In genomic region chr15:68154923-68155559, GRCh38 we compare ENCODE assay signal across 8 cellular contexts. TPM values are rescaled to one million over a fixed set of nuclear protein-coding genes. Genes with fewer than 3 reads are reported as not detected.
A peak's percentile ranks its signal among the peaks of the same experiment; 100 is the strongest.
DNase-seq lines count a peak whose midpoint lies in the region; ATAC-seq, FAIRE-seq and TF ChIP-seq lines count a peak whose summit lies in the region.

No MANE protein-coding gene starts in this region.

- H3K27ac ChIP-seq in OCI-LY7 (ENCODE audit: low read depth, low read length, poor library complexity, severe bottlenecking) (peak overlapping the region; percentile 16), HepG2 (ENCODE audit: extremely low read length, insufficient read depth, low read length) (no peak overlapping the region), vagina (no peak overlapping the region)

- peaks cover 77% of the 10 kb centered on the region for H3K36me3 ChIP-seq in OCI-LY7 (ENCODE audit: insufficient read depth, low read length)
- H3K36me3 ChIP-seq in HepG2 (replicated peaks in 1 of 2; ENCODE audit: control insufficient read depth in 1 of 2, insufficient read depth in 2 of 2, low read length in 2 of 2): peaks cover 8 to 49% of the 10 kb centered on the region in 2 experiments
- H3K36me3 ChIP-seq in vagina: peaks cover 0 to 13% of the 10 kb centered on the region in 2 donors

- H3K79me2 ChIP-seq in OCI-LY7 (ENCODE audit: insufficient read depth, low read depth, low read length): peaks cover 3% of the 10 kb centered on the region; the same call in 1 of the 2 replicates
- H3K79me2 ChIP-seq in HepG2 (ENCODE audit: insufficient read depth, low read length): no peaks in the 10 kb centered on the region

- TF ChIP-seq RAD21 in HepG2 (CRISPR knock-in tag; IDR thresholded peaks at IDR 0.05): peak; percentile 68; the same call in 1 of the 2 replicates

- intact Hi-C loops in OCI-LY7 (cut with micrococcal nuclease; ENCODE audit: unreplicated experiment) (loop anchor here (1.0 to 2.0 kb wide), 4 partner anchors 56 to 315 kb away; partner anchors contain the start of genes PIAS1 and RNU6-1), HepG2 (cut with micrococcal nuclease; ENCODE audit: unreplicated experiment) (loop anchor here (1.0 to 10.0 kb wide), 3 partner anchors 100 to 314 kb away; partner anchors contain the start of genes PIAS1 and RNU6-1), vagina (cut with DNase I) (loop anchor here (10.0 kb wide), 1 partner anchor 290 kb away; no protein-coding TSS in a partner anchor)

- H3K4me2 ChIP-seq in OCI-LY7 (ENCODE audit: low read length) (no peak overlapping the region), HepG2 (ENCODE audit: low read depth, low read length) (no peak overlapping the region)

- in situ Hi-C loops in HepG2 (cut with HindIII; ENCODE audit: extremely low pct_ligation_motif_present, low pct_unique_long_range_greater_than_20kb): loop anchor here (5.0 kb wide), 1 partner anchor 298 kb away; no protein-coding TSS in a partner anchor

- no peak for DNase-seq in D721Med (ENCODE audit: insufficient read length, low spot score)
- DNase-seq in HFF-Myc (ENCODE audit: extremely low read depth, low read depth): peak; percentile 50
- DNase-seq in OCI-LY7 (ENCODE audit: low spot score): peak; percentile 72
- peak; percentile 47 for DNase-seq in dedifferentiated amniotic fluid mesenchymal stem cell (ENCODE audit: extremely low spot score)
- peak; percentile 53 for DNase-seq in HepG2 (ENCODE audit: low spot score)
- DNase-seq in vagina (ENCODE audit: extremely low spot score in 2 of 2): no peak
- DNase-seq in activated CD8-positive, alpha-beta memory T cell treated with anti-CD3 and anti-CD28 coated beads, Interleukin-2, amount 50 U/mL, for 48 hours: no peak

- POLR2A ChIA-PET in OCI-LY7 (lab: Charles Lee): interaction anchor here (0.8 to 1.0 kb wide), 2 partner anchors 9 to 50 kb away, joined by 3 to 4 read pairs; no protein-coding TSS in a partner anchor
- POLR2A ChIA-PET in HepG2 (lab: Yijun Ruan, JAX): interaction anchor here (0.7 to 1.1 kb wide), 3 partner anchors 101 to 301 kb away, joined by 3 to 5 read pairs (median 3); partner anchors contain the start of gene PIAS1

- peak; percentile 51 for FAIRE-seq in D721Med (lab: Jason Lieb, UNC)
- peak; percentile 84 for FAIRE-seq in HepG2 (lab: Jason Lieb, UNC)

- H3K4me3 ChIP-seq in HFF-Myc (replicated peaks; ENCODE audit: low read depth, low read length) (no peak overlapping the region), OCI-LY7 (ENCODE audit: low read depth, low read length, poor library complexity, severe bottlenecking) (no peak overlapping the region), HepG2 (replicated peaks in 1 of 3; ENCODE audit: insufficient read depth in 1 of 3, low read depth in 2 of 3, low read length in 3 of 3) (no peak overlapping the region), vagina (no peak overlapping the region)

- no peaks in the 10 kb centered on the region for H3K9me2 ChIP-seq in OCI-LY7 (ENCODE audit: insufficient read depth, low read length)

- ATAC-seq in HepG2: no peak
- no peak for ATAC-seq in GM18909 (IDR thresholded peaks at IDR 0.05; ENCODE audit: poor library complexity, unreplicated experiment)

- H3K27me3 ChIP-seq in HepG2 (ENCODE audit: control insufficient read depth in 1 of 2, insufficient read depth in 2 of 2, low read length in 2 of 2): no peaks in the 10 kb centered on the region
- no peaks in the 10 kb centered on the region for H3K27me3 ChIP-seq in vagina

- H3K9ac ChIP-seq in HepG2 (ENCODE audit: insufficient read depth, low read depth, low read length): no peak overlapping the region

- CTCF ChIA-PET in OCI-LY7 (lab: Charles Lee; ENCODE audit: unreplicated experiment) (interaction anchor here (1.1 kb wide), 1 partner anchor 291 kb away, joined by 5 read pairs; no protein-coding TSS in a partner anchor), HepG2 (lab: Yijun Ruan, JAX; ENCODE audit: low intra/inter-chr PET ratio, low total read pairs) (interaction anchor here (0.8 to 3.5 kb wide), 2 partner anchors 110 to 292 kb away, joined by 3 to 21 read pairs; no protein-coding TSS in a partner anchor)

- no TSS peak for BruUV-seq in OCI-LY7 (replicated peaks; lab: Mats Ljungman, UMichigan)
- no TSS peak for BruUV-seq in HepG2 (replicated peaks; lab: Mats Ljungman, UMichigan)

- H3K4me1 ChIP-seq in OCI-LY7 (ENCODE audit: insufficient read depth, low read length, poor library complexity, severe bottlenecking) (peaks cover 8% of the 10 kb centered on the region), HepG2 (ENCODE audit: insufficient read depth, low read length) (peaks cover 8% of the 10 kb centered on the region), vagina (peaks cover 10% of the 10 kb centered on the region)

- TF ChIP-seq CTCF in D721Med (IDR thresholded peaks at IDR 0.05; ENCODE audit: insufficient read depth, missing control alignments): peak; percentile 94
- TF ChIP-seq CTCF in HFF-Myc (IDR thresholded peaks at IDR 0.05; ENCODE audit: low read depth, low read length, missing control alignments): peak; percentile 65
- peak; percentile 96 for TF ChIP-seq CTCF in OCI-LY7 (conservative IDR thresholded peaks at IDR 0.05; ENCODE audit: low read length)
- TF ChIP-seq CTCF in HepG2 (CRISPR knock-in tag; IDR thresholded peaks at IDR 0.05): peak; percentile 74
- peak; percentile 13 to 62 (median 55) for TF ChIP-seq CTCF in vagina (IDR thresholded peaks at IDR 0.05)

- 75% methylated on average over 4 of the region's 4 CpGs for WGBS in HepG2 (ENCODE audit: low lambda C conversion rate)

- H3K9me3 ChIP-seq in OCI-LY7 (ENCODE audit: low read length) (no peaks in the 10 kb centered on the region), HepG2 (ENCODE audit: low read length) (no peaks in the 10 kb centered on the region), vagina (no peaks in the 10 kb centered on the region)

- TF ChIP-seq EP300 in HepG2 (IDR thresholded peaks at IDR 0.05; ENCODE audit: low read depth in 2 of 2, low read length in 2 of 2): no peak
- no peak for TF ChIP-seq EP300 in HepG2 (CRISPR knock-in tag; IDR thresholded peaks at IDR 0.05; ENCODE audit: borderline replicate concordance)

- TF ChIP-seq POLR2A in HepG2 (IDR thresholded peaks at IDR 0.05; ENCODE audit: insufficient read depth in 1 of 2, low read depth in 2 of 2, low read length in 2 of 2): no peak
- no peak for TF ChIP-seq POLR2A in vagina (IDR thresholded peaks at IDR 0.05)

- H4K20me1 ChIP-seq in OCI-LY7 (ENCODE audit: insufficient read depth, low read length) (no peaks in the 10 kb centered on the region), HepG2 (ENCODE audit: insufficient read depth, low read length) (no peaks in the 10 kb centered on the region)

- H2AFZ ChIP-seq in OCI-LY7 (ENCODE audit: low read length) (no peak overlapping the region), HepG2 (ENCODE audit: low read length) (no peak overlapping the region)

TF ChIP-seq in HepG2, 621 proteins besides CTCF, POLR2A, EP300 and RAD21 (continues in another document):
- no peak for TF ChIP-seq SATB2 (CRISPR knock-in tag; IDR thresholded peaks at IDR 0.05)
- TF ChIP-seq BHLHE40 (IDR thresholded peaks at IDR 0.05; ENCODE audit: low read length): no peak
- TF ChIP-seq MAFG (CRISPR knock-in tag; IDR thresholded peaks at IDR 0.05): no peak
- no peak for TF ChIP-seq PLRG1 (conservative IDR thresholded peaks at IDR 0.05)
- peak in 1 of 2 experiments; percentile 49; a peak in 1 of 4 replicates for TF ChIP-seq HMGXB4 (CRISPR knock-in tag; IDR thresholded peaks at IDR 0.05; ENCODE audit: borderline replicate concordance in 1 of 2, low read depth in 1 of 2)
- 0 out of 2 replicates have a peak, but pooled peaks have one; percentile 23 for TF ChIP-seq ZNF331 (CRISPR knock-in tag; IDR thresholded peaks at IDR 0.05)
- TF ChIP-seq ZNF7 (CRISPR knock-in tag; IDR thresholded peaks at IDR 0.05): no peak
- no peak for TF ChIP-seq MEIS1 (CRISPR knock-in tag; IDR thresholded peaks at IDR 0.05; ENCODE audit: borderline replicate concordance)

RNA-seq across cellular contexts. Expression of gene CALML4, which starts 50.1 kb away (rescaled TPM):
- total RNA-seq in OCI-LY7 (2014; rRNA removed; shearing (Covaris generic)): 28.7 and 52.8 TPM in 2 replicates
- 32.5 and 32.7 TPM in 2 replicates for total RNA-seq in OCI-LY7 (2022)
- total RNA-seq in HepG2 (2016; rRNA removed; fragmentation: Illumina TruSeq; extraction: Trizol): 6.5 and 8.7 TPM in 2 replicates
- 4.5 and 5.7 TPM in 2 replicates for total RNA-seq in HepG2 (2016; cell fraction: cytosol; rRNA removed; fragmentation: Illumina TruSeq; extraction: Trizol; ENCODE audit: low read depth)
- total RNA-seq in HepG2 (2016; cell fraction: insoluble cytoplasmic fraction; rRNA removed; fragmentation: Illumina TruSeq; extraction: Trizol): 7.8 and 8.1 TPM in 2 replicates
- total RNA-seq in HepG2 (2016; cell fraction: membrane; rRNA removed; fragmentation: Illumina TruSeq; extraction: Trizol): 6.1 and 7.2 TPM in 2 replicates
- total RNA-seq in HepG2 (2016; cell fraction: nucleus; rRNA removed; fragmentation: Illumina TruSeq; extraction: Trizol): 5.2 and 8.4 TPM in 2 replicates
- 3.1 and 3.6 TPM in 2 replicates for polyA plus RNA-seq in HepG2 (2011; rRNA removed)
- 1.9 TPM in 2 replicates for polyA plus RNA-seq in HepG2 (2011; cell fraction: cytosol; rRNA removed)
- 5.0 and 6.7 TPM in 2 replicates for polyA plus RNA-seq in HepG2 (2011; cell fraction: nucleus; rRNA removed)
- polyA plus RNA-seq in HepG2 (2012): 5.3 and 5.6 TPM in 2 replicates
- 10.2 and 15.8 TPM in 2 replicates for polyA plus RNA-seq in HepG2 (2016; cell fraction: cytosol; fragmentation: Illumina TruSeq; extraction: Trizol; ENCODE audit: low read depth)
- 13.4 and 15.5 TPM in 2 replicates for polyA plus RNA-seq in HepG2 (2016; cell fraction: insoluble cytoplasmic fraction; fragmentation: Illumina TruSeq; extraction: Trizol; ENCODE audit: low read depth)
- polyA plus RNA-seq in HepG2 (2016; cell fraction: membrane; fragmentation: Illumina TruSeq; extraction: Trizol; ENCODE audit: low read depth): 10.9 and 14.1 TPM in 2 replicates
- 27.8 and 31.7 TPM in 2 replicates for polyA plus RNA-seq in HepG2 (2016; cell fraction: nucleus; fragmentation: Illumina TruSeq; extraction: Trizol; ENCODE audit: insufficient read depth, low read depth)
- polyA minus RNA-seq in HepG2 (2011; rRNA and poly(A)+ RNA removed; ENCODE audit: low replicate concordance): 1.6 and 5.3 TPM in 2 replicates
- polyA minus RNA-seq in HepG2 (2011; cell fraction: cytosol; rRNA and poly(A)+ RNA removed): 0.20 and 0.62 TPM in 2 replicates
- polyA minus RNA-seq in HepG2 (2011; cell fraction: nucleus; rRNA and poly(A)+ RNA removed): 4.9 and 5.2 TPM in 2 replicates
- total RNA-seq in vagina: 6.1 TPM

Comparison
In these comparisons a context has a peak if more than half of its experiments do, and no peak if none do; other contexts are left out.
1. DNase-seq: peak in HFF-Myc (single experiment), OCI-LY7 (single experiment), dedifferentiated amniotic fluid mesenchymal stem cell (single experiment) and HepG2 (single experiment); none in D721Med (single experiment), vagina (0 of 2) and activated CD8-positive, alpha-beta memory T cell treated with anti-CD3 and anti-CD28 coated beads, Interleukin-2, amount 50 U/mL, for 48 hours (single experiment).
2. Peak in every context shown above with its lines, with median percentiles within 50 percentile points of each other: CTCF ChIP-seq.